Comparison of ENCODE assay signal across 8 cellular contexts in genomic region chr2:203498161-203498560, GRCh38. TPM values are rescaled to one million over a fixed set of nuclear protein-coding genes. Genes with fewer than 3 reads are reported as not detected.
DNase-seq lines count a peak whose midpoint lies in the region; ATAC-seq and TF ChIP-seq lines count a peak whose summit lies in the region.

No MANE protein-coding gene starts in this region.

- TF ChIP-seq CTCF in choroid plexus epithelial cell (conservative IDR thresholded peaks at IDR 0.05; ENCODE audit: low read depth, low read length), result no peak
- no peak for TF ChIP-seq CTCF in lung (IDR thresholded peaks at IDR 0.05; ENCODE audit: control extremely low read depth, extremely low read depth)

- no peaks in the 10 kb centered on the region for H3K9me3 ChIP-seq in lung (ENCODE audit: control insufficient read depth in 2 of 2, insufficient read depth in 1 of 2, low read length in 1 of 2)

- H3K4me1 ChIP-seq in lung (ENCODE audit: control insufficient read depth in 2 of 2, insufficient read depth in 2 of 2, low read length in 2 of 2), result peaks cover 1 to 3% of the 10 kb centered on the region in 2 donors

- H3K36me3 ChIP-seq in lung (ENCODE audit: control insufficient read depth in 2 of 2, insufficient read depth in 2 of 2, low read length in 2 of 2), result peaks cover 0 to 3% of the 10 kb centered on the region in 2 donors

- H3K27ac ChIP-seq in lung (ENCODE audit: low read depth in 1 of 2, low read length in 1 of 2), result no peak overlapping the region

- ATAC-seq in lung (ENCODE audit: insufficient read depth, low FRiP score) (peak; percentile 56), HG03342 (IDR thresholded peaks at IDR 0.05; ENCODE audit: unreplicated experiment) (no peak), GM21447 (IDR thresholded peaks at IDR 0.05; ENCODE audit: unreplicated experiment) (no peak), HG02763 (IDR thresholded peaks at IDR 0.05; ENCODE audit: unreplicated experiment) (no peak)

- WGBS in lung, 2 donors, result 35 to 40% methylated on average over 4 of the region's 4 CpGs

- H3K27me3 ChIP-seq in lung (ENCODE audit: control insufficient read depth, insufficient read depth), result no peaks in the 10 kb centered on the region

- no peak overlapping the region for H3K4me3 ChIP-seq in choroid plexus epithelial cell (ENCODE audit: low read depth, low read length)
- H3K4me3 ChIP-seq in lung, result no peak overlapping the region

- DNase-seq in CD1c-positive myeloid dendritic cell (ENCODE audit: extremely low spot score) (peak; percentile 77), M059J (ENCODE audit: low read depth) (peak; percentile 76), choroid plexus epithelial cell (ENCODE audit: low read depth) (peak; percentile 81), lung (ENCODE audit: low spot score) (no peak), DMS153 treated with DMSO at 0.1 percent for 48 hours (lab: John Stamatoyannopoulos, UW; ENCODE audit: unreplicated experiment) (no peak)

RNA-seq across cellular contexts. Expression of gene RAPH1, which starts 36.9 kb away (rescaled TPM):
- 9.3 and 13.8 TPM in 2 replicates for total RNA-seq in M059J (2014; rRNA removed; shearing (Covaris generic))
- 10 to 100 TPM; 60.5 to 62.7 TPM for total RNA-seq in lung
- polyA plus RNA-seq in lung, result 1 to 10 TPM; 7.2 to 9.6 TPM

Comparison
In these comparisons a context has a peak if more than half of its experiments do, and no peak if none do; other contexts are left out.
1. DNase-seq: peak in CD1c-positive myeloid dendritic cell (single experiment), M059J (single experiment) and choroid plexus epithelial cell (single experiment); none in lung (single experiment) and DMS153 treated with DMSO at 0.1 percent for 48 hours (single experiment).